ENCODE assay signal across 1 cellular context in genomic region chr7:92691578-92691977, GRCh38.
TF ChIP-seq lines count a peak whose summit lies in the region.

No MANE protein-coding gene starts in this region.

TF ChIP-seq in GM12878, 131 proteins besides CTCF, POLR2A, EP300 and RAD21 (continued from another document):
- TF ChIP-seq, protein P1, sequence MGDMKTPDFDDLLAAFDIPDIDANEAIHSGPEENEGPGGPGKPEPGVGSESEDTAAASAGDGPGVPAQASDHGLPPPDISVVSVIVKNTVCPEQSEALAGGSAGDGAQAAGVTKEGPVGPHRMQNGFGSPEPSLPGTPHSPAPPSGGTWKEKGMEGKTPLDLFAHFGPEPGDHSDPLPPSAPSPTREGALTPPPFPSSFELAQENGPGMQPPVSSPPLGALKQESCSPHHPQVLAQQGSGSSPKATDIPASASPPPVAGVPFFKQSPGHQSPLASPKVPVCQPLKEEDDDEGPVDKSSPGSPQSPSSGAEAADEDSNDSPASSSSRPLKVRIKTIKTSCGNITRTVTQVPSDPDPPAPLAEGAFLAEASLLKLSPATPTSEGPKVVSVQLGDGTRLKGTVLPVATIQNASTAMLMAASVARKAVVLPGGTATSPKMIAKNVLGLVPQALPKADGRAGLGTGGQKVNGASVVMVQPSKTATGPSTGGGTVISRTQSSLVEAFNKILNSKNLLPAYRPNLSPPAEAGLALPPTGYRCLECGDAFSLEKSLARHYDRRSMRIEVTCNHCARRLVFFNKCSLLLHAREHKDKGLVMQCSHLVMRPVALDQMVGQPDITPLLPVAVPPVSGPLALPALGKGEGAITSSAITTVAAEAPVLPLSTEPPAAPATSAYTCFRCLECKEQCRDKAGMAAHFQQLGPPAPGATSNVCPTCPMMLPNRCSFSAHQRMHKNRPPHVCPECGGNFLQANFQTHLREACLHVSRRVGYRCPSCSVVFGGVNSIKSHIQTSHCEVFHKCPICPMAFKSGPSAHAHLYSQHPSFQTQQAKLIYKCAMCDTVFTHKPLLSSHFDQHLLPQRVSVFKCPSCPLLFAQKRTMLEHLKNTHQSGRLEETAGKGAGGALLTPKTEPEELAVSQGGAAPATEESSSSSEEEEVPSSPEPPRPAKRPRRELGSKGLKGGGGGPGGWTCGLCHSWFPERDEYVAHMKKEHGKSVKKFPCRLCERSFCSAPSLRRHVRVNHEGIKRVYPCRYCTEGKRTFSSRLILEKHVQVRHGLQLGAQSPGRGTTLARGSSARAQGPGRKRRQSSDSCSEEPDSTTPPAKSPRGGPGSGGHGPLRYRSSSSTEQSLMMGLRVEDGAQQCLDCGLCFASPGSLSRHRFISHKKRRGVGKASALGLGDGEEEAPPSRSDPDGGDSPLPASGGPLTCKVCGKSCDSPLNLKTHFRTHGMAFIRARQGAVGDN (IDR thresholded peaks at IDR 0.05), result no peak
- TF ChIP-seq BHLHE40 (IDR thresholded peaks at IDR 0.05; ENCODE audit: borderline replicate concordance in 1 of 2, low read depth in 2 of 2, low read length in 1 of 2) (peak in 1 of 2 experiments; percentile 37; a peak in 1 of 4 replicates), LARP7 (IDR thresholded peaks at IDR 0.05) (no peak), RUNX3 (IDR thresholded peaks at IDR 0.05; ENCODE audit: low read length) (no peak)
TF ChIP-seq in GM12878: peak in this region for 2.
